21 cellular contexts compared by ENCODE assay signal in the genomic region with DNA sequence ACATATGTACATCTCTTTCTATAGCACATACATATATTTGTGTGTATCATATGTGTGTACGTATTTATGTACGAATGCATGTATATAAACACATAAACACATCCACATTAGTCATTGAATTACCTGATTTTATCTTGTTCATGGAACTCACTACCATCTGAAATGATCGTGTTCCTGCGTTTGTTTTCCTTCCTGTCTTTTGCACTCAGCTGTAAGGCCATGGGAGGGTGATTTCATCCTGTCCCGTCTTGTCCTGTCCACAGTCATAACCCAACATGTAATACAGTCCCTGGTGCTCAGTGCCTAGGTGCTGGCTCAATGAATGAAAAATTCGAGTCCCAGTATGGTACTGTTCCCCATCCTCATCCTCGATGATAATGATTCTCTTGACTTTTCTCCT.
"Had no signal": no experiment of that assay in that cellular context is flagged by ENCODE, and none has a peak within 500 bp of the region (broad histone marks: within the 10 kb centered on the region; RNA-seq: fewer than 3 reads in every experiment).

No MANE protein-coding gene starts in this region.

- H3K27ac ChIP-seq: KMS-11 had no signal

- H3K4me1 Mint-ChIP-seq: IgD-negative memory B cell had no signal

- H3K4me2 ChIP-seq: KMS-11, SK-N-SH had no signal

- H3K9ac ChIP-seq: KMS-11, SK-N-SH had no signal

- H3K4me3 Mint-ChIP-seq: IgD-negative memory B cell had no signal

- H3K4me3 ChIP-seq: K562 had no signal

- DNase-seq: Kasumi-1, MM.1S, NCI-H1092 treated with DMSO at 0.1 percent for 48 hours, NCI-H1436, NCI-H187, NCI-H2029, NCI-H2081 treated with DMSO at 0.1 percent for 48 hours, NCI-H2171, NCI-H226, NCI-H446, NCI-H510A, NCI-H524 treated with DMSO at 0.1 percent for 48 hours, NCI-H69, NCI-H774, RPMI8226, SHP77, SK-N-SH had no signal

- H3K27ac Mint-ChIP-seq: IgD-negative memory B cell had no signal

- ATAC-seq: K562 had no signal

- H3K9me3 ChIP-seq: SK-N-SH had no signal

- FAIRE-seq: K562, RCC 7860 had no signal
